Comparison of ENCODE assay signal across 1 cellular context in the genomic region with DNA sequence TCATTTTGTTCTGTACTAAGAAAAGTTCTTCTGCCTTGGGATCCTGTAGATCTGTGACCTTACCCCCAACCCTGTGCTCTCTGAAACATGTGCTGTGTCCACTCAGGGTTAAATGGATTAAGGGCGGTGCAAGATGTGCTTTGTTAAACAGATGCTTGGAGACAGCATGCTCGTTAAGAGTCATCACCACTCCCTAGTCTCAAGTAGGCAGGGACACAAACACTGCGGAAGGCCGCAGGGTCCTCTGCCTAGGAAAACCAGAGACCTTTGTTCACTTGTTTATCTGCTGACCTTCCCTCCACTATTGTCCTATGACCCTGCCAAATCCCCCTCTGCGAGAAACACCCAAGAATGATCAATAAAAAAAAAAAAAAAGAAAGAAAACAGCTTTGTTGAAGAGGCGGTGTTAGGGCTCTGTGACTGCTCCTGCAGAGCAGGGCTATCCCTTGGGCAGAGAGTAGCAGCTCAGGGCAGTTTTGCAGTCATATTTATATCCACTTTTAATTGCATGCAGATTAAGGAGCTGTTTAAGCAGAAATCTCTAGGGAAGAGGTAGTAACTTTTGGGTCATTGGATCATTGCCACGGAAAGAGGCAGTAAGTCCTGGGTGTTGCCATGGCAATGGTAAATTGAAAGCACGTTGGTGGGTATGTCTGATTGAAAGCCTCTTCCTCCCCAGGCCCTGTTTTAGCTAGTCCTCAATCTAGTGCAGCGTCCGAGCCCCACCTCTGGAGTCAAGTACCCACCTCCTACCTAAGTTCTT.
TF ChIP-seq lines count a peak whose summit lies in the region.

No MANE protein-coding gene starts in this region.

TF ChIP-seq in K562, 482 proteins besides CTCF, POLR2A, EP300 and RAD21:
- peak; percentile 63 for TF ChIP-seq RFX1 (IDR thresholded peaks at IDR 0.05)
